In genomic region chr11:134815404-134815803, GRCh38 we compare ENCODE assay signal across 15 cellular contexts.
DNase-seq lines count a peak whose midpoint lies in the region; ATAC-seq and TF ChIP-seq lines count a peak whose summit lies in the region.
"Had no signal": no experiment of that assay in that cellular context is flagged by ENCODE, and none has a peak within 500 bp of the region (broad histone marks: within the 10 kb centered on the region; RNA-seq: fewer than 3 reads in every experiment).

No MANE protein-coding gene starts in this region.

- no peaks in the 10 kb centered on the region for H3K4me1 ChIP-seq in mammary epithelial cell (ENCODE audit: insufficient read depth, low read length)
- H3K4me1 ChIP-seq in RWPE2 (ENCODE audit: insufficient read depth, poor library complexity, severe bottlenecking) = peaks cover 8% of the 10 kb centered on the region
- H3K4me1 ChIP-seq in SK-N-SH (ENCODE audit: control insufficient read depth in 1 of 2, insufficient read depth in 2 of 2, low read depth in 1 of 2, low read length in 1 of 2) = no peaks in the 10 kb centered on the region
- no peaks in the 10 kb centered on the region for H3K4me1 ChIP-seq in right cardiac atrium (ENCODE audit: control insufficient read depth, insufficient read depth, low read length)
- H3K4me1 ChIP-seq: BLaER1 had no signal

- TF ChIP-seq CTCF in MCF 10A (IDR thresholded peaks at IDR 0.05; ENCODE audit: unreplicated experiment) = no peak
- no peak for TF ChIP-seq CTCF in mammary epithelial cell (conservative IDR thresholded peaks at IDR 0.05 in 1 of 2, IDR thresholded peaks at IDR 0.05 in 1 of 2; ENCODE audit: extremely low read depth in 1 of 2, insufficient read depth in 1 of 2, low read depth in 1 of 2, low read length in 2 of 2)
- no peak for TF ChIP-seq CTCF in RWPE2 (IDR thresholded peaks at IDR 0.05; ENCODE audit: poor library complexity, severe bottlenecking)
- TF ChIP-seq CTCF in SK-N-SH (IDR thresholded peaks at IDR 0.05) = no peak

- no peaks in the 10 kb centered on the region for H3K4me1 Mint-ChIP-seq in MCF 10A (ENCODE audit: insufficient read depth, unreplicated experiment)

- H3F3A ChIP-seq in SK-N-SH (replicated peaks; ENCODE audit: insufficient read depth) = no peaks in the 10 kb centered on the region

- no peaks in the 10 kb centered on the region for H3K27me3 ChIP-seq in mammary epithelial cell (ENCODE audit: insufficient read depth, low read length)
- peaks cover 2% of the 10 kb centered on the region for H3K27me3 ChIP-seq in RWPE2 (ENCODE audit: insufficient read depth, poor library complexity, severe bottlenecking)
- no peaks in the 10 kb centered on the region for H3K27me3 ChIP-seq in SK-N-SH (ENCODE audit: insufficient read depth)
- H3K27me3 ChIP-seq in right cardiac atrium (ENCODE audit: control insufficient read depth, insufficient read depth) = peaks cover 4% of the 10 kb centered on the region
- H3K27me3 ChIP-seq: BLaER1 had no signal

- TF ChIP-seq EP300 in SK-N-SH (IDR thresholded peaks at IDR 0.05; ENCODE audit: borderline replicate concordance in 1 of 2, low read depth in 1 of 2, low read length in 1 of 2) = no peak

- dilution Hi-C loops in mammary epithelial cell (cut with HindIII; ENCODE audit: low sequenced_read_pairs) = no loop called here

- DNase-seq in MCF 10A (ENCODE audit: unreplicated experiment) (peak; percentile 39), mammary epithelial cell (no peak), RWPE2 (ENCODE audit: low spot score) (no peak), kidney tubule cell (ENCODE audit: low spot score) (peak; percentile 31), SK-N-SH (no peak), right cardiac atrium (no peak)
- DNase-seq: 8988T, AML-193, Calu3, DND-41, GF-D8, GM23248, KBM-7 had no signal

- no peaks in the 10 kb centered on the region for H3K36me3 Mint-ChIP-seq in MCF 10A (ENCODE audit: insufficient read depth, unreplicated experiment)

- in situ Hi-C loops in mammary epithelial cell (cut with MboI; ENCODE audit: low sequenced_read_pairs in 2 of 2) = no loop called here

- peaks cover 7% of the 10 kb centered on the region for H3K9me3 Mint-ChIP-seq in MCF 10A (ENCODE audit: unreplicated experiment)

- H3K9ac ChIP-seq in mammary epithelial cell (ENCODE audit: insufficient read depth, low read length) (no peak overlapping the region), SK-N-SH (no peak overlapping the region)
- H3K9ac ChIP-seq: BLaER1, GM23248 had no signal

- H3K36me3 ChIP-seq in mammary epithelial cell (ENCODE audit: insufficient read depth, low read length) (no peaks in the 10 kb centered on the region), RWPE2 (ENCODE audit: low read depth) (no peaks in the 10 kb centered on the region), SK-N-SH (replicated peaks in 1 of 2; ENCODE audit: control insufficient read depth in 1 of 2, insufficient read depth in 2 of 2, low read length in 1 of 2) (no peaks in the 10 kb centered on the region)
- H3K36me3 ChIP-seq: BLaER1 had no signal

- H3K9me2 ChIP-seq in SK-N-SH = no peaks in the 10 kb centered on the region

- TF ChIP-seq RAD21 in SK-N-SH (IDR thresholded peaks at IDR 0.05; ENCODE audit: low read length) = no peak

- H3K27ac ChIP-seq in mammary epithelial cell (ENCODE audit: insufficient read depth, low read depth, low read length) (no peak overlapping the region), RWPE2 (ENCODE audit: poor library complexity, severe bottlenecking) (no peak overlapping the region), SK-N-SH (ENCODE audit: low read depth in 2 of 2, low read length in 1 of 2) (no peak overlapping the region), right cardiac atrium (ENCODE audit: low read length) (no peak overlapping the region)
- H3K27ac ChIP-seq: BLaER1, GM23248 had no signal

- no peaks in the 10 kb centered on the region for H4K20me1 ChIP-seq in mammary epithelial cell (ENCODE audit: insufficient read depth, low read length)
- no peaks in the 10 kb centered on the region for H4K20me1 ChIP-seq in SK-N-SH (ENCODE audit: insufficient read depth)
- H4K20me1 ChIP-seq: BLaER1 had no signal

- intact Hi-C loops in MCF 10A (cut with micrococcal nuclease) (no loop called here), mammary epithelial cell (cut with micrococcal nuclease) (no loop called here), right cardiac atrium (cut with DNase I) (no loop called here)

- ATAC-seq in RWPE2 (ENCODE audit: low read depth) (peak; percentile 42; the same call in 2 of the 3 replicates), HG03039 (IDR thresholded peaks at IDR 0.05; ENCODE audit: unreplicated experiment) (no peak), right cardiac atrium (no peak)

- no TSS peak for BruUV-seq in MCF 10A (replicated peaks; lab: Mats Ljungman, UMichigan)
- no TSS peak for BruUV-seq in mammary epithelial cell (replicated peaks; lab: Mats Ljungman, UMichigan)

- no peak overlapping the region for H3K4me3 Mint-ChIP-seq in MCF 10A (ENCODE audit: unreplicated experiment)

- CTCF ChIA-PET in MCF 10A (lab: Yijun Ruan, JAX) (no interaction called here), mammary epithelial cell (lab: Charles Lee; ENCODE audit: low non-redundant PET) (interaction anchor here (0.6 kb wide), 1 partner anchor 404 kb away, joined by 3 read pairs; no protein-coding TSS in a partner anchor), SK-N-SH (lab: Yijun Ruan, JAX) (no interaction called here)

- H2AFZ ChIP-seq in mammary epithelial cell (ENCODE audit: low read depth, low read length) (no peak overlapping the region), SK-N-SH (ENCODE audit: low read depth) (no peak overlapping the region)
- H2AFZ ChIP-seq: GM23248 had no signal

- H3K27ac Mint-ChIP-seq in MCF 10A (ENCODE audit: low read depth, unreplicated experiment) = no peak overlapping the region

- 54% methylated on average over 2 of the region's 2 CpGs for WGBS in mammary epithelial cell (ENCODE audit: low coverage, missing lambda C conversion rate)
- WGBS in SK-N-SH (ENCODE audit: low lambda C conversion rate) = 19% methylated on average over 2 of the region's 2 CpGs
- WGBS in right cardiac atrium = 89% methylated on average over 2 of the region's 2 CpGs

- no peak overlapping the region for H3K4me2 ChIP-seq in mammary epithelial cell (ENCODE audit: insufficient read depth, low read depth, low read length)
- H3K4me2 ChIP-seq in SK-N-SH = no peak overlapping the region
- H3K4me2 ChIP-seq: BLaER1 had no signal

- H3K27me3 Mint-ChIP-seq in MCF 10A (ENCODE audit: insufficient read depth, unreplicated experiment) = no peaks in the 10 kb centered on the region

- peaks cover 14% of the 10 kb centered on the region for H3K9me3 ChIP-seq in mammary epithelial cell (replicated peaks; ENCODE audit: insufficient read depth, low read length)
- no peaks in the 10 kb centered on the region for H3K9me3 ChIP-seq in RWPE2 (ENCODE audit: severe bottlenecking)
- peaks cover 9% of the 10 kb centered on the region; the same call in 1 of the 2 replicates for H3K9me3 ChIP-seq in SK-N-SH
- H3K9me3 ChIP-seq in right cardiac atrium (ENCODE audit: control insufficient read depth, low read length) = no peaks in the 10 kb centered on the region
- H3K9me3 ChIP-seq: BLaER1 had no signal

- POLR2A ChIA-PET in MCF 10A (lab: Yijun Ruan, JAX) (no interaction called here), SK-N-SH (lab: Yijun Ruan, JAX) (no interaction called here)

- H3K79me2 ChIP-seq in mammary epithelial cell (ENCODE audit: insufficient read depth, low read length) = no peaks in the 10 kb centered on the region
- H3K79me2 ChIP-seq in SK-N-SH (ENCODE audit: insufficient read depth) = no peaks in the 10 kb centered on the region

- H3K4me3 ChIP-seq in mammary epithelial cell (replicated peaks in 1 of 3; ENCODE audit: insufficient read depth in 1 of 3, low read depth in 2 of 3, low read length in 3 of 3) = no peak overlapping the region
- no peak overlapping the region for H3K4me3 ChIP-seq in RWPE2 (ENCODE audit: severe bottlenecking)
- no peak overlapping the region; a peak in 1 of 4 replicates for H3K4me3 ChIP-seq in SK-N-SH (ENCODE audit: low read depth in 2 of 2, low read length in 1 of 2)
- no peak overlapping the region for H3K4me3 ChIP-seq in right cardiac atrium (ENCODE audit: low read length)
- H3K4me3 ChIP-seq: BLaER1, GM23248 had no signal

TF ChIP-seq in SK-N-SH, 30 proteins besides CTCF, POLR2A, EP300 and RAD21:
- TF ChIP-seq USF2 (IDR thresholded peaks at IDR 0.05; ENCODE audit: borderline replicate concordance, low read depth, low read length) = no peak

Comparison
In these comparisons a context has a peak if more than half of its experiments do, and no peak if none do; other contexts are left out.
1. DNase-seq: peak in MCF 10A (single experiment) and kidney tubule cell (single experiment); none in mammary epithelial cell (single experiment), RWPE2 (single experiment), SK-N-SH (single experiment) and right cardiac atrium (0 of 3).